ENCODE assay signal across 1 cellular context in genomic region chr1:36099681-36100341, GRCh38.
TF ChIP-seq lines count a peak whose summit lies in the region.

No MANE protein-coding gene starts in this region.

TF ChIP-seq in SK-N-SH, 30 proteins besides CTCF, POLR2A, EP300 and RAD21:
- TF ChIP-seq, protein P1, sequence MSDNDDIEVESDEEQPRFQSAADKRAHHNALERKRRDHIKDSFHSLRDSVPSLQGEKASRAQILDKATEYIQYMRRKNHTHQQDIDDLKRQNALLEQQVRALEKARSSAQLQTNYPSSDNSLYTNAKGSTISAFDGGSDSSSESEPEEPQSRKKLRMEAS (IDR thresholded peaks at IDR 0.05; ENCODE audit: low read depth), result 0 out of 2 replicates have a peak, but pooled peaks have one; percentile 30
- TF ChIP-seq TEAD4 (IDR thresholded peaks at IDR 0.05; ENCODE audit: borderline replicate concordance, insufficient read depth) (no peak), TCF12 (IDR thresholded peaks at IDR 0.05) (no peak), TAF1 (IDR thresholded peaks at IDR 0.05; ENCODE audit: borderline replicate concordance, low read depth, low read length) (no peak), RCOR1 (IDR thresholded peaks at IDR 0.05; ENCODE audit: low read length) (no peak), CHD2 (IDR thresholded peaks at IDR 0.05; ENCODE audit: low read length, partially characterized antibody) (no peak), GATA2 (CRISPR knock-in tag; IDR thresholded peaks at IDR 0.05) (no peak), SMC3 (IDR thresholded peaks at IDR 0.05; ENCODE audit: low read depth, low read length) (peak; percentile 98), RFX5 (IDR thresholded peaks at IDR 0.05; ENCODE audit: low read length) (no peak), JUND (IDR thresholded peaks at IDR 0.05) (no peak), SIN3A (IDR thresholded peaks at IDR 0.05; ENCODE audit: borderline replicate concordance, low read depth, low read length) (no peak), NFIC (IDR thresholded peaks at IDR 0.05; ENCODE audit: borderline replicate concordance) (no peak), FOSL2 (IDR thresholded peaks at IDR 0.05; ENCODE audit: borderline replicate concordance, low read depth) (no peak)
- TF ChIP-seq, protein P2, sequence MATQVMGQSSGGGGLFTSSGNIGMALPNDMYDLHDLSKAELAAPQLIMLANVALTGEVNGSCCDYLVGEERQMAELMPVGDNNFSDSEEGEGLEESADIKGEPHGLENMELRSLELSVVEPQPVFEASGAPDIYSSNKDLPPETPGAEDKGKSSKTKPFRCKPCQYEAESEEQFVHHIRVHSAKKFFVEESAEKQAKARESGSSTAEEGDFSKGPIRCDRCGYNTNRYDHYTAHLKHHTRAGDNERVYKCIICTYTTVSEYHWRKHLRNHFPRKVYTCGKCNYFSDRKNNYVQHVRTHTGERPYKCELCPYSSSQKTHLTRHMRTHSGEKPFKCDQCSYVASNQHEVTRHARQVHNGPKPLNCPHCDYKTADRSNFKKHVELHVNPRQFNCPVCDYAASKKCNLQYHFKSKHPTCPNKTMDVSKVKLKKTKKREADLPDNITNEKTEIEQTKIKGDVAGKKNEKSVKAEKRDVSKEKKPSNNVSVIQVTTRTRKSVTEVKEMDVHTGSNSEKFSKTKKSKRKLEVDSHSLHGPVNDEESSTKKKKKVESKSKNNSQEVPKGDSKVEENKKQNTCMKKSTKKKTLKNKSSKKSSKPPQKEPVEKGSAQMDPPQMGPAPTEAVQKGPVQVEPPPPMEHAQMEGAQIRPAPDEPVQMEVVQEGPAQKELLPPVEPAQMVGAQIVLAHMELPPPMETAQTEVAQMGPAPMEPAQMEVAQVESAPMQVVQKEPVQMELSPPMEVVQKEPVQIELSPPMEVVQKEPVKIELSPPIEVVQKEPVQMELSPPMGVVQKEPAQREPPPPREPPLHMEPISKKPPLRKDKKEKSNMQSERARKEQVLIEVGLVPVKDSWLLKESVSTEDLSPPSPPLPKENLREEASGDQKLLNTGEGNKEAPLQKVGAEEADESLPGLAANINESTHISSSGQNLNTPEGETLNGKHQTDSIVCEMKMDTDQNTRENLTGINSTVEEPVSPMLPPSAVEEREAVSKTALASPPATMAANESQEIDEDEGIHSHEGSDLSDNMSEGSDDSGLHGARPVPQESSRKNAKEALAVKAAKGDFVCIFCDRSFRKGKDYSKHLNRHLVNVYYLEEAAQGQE (IDR thresholded peaks at IDR 0.05; ENCODE audit: low read depth, low read length), result no peak
- TF ChIP-seq, protein P3, sequence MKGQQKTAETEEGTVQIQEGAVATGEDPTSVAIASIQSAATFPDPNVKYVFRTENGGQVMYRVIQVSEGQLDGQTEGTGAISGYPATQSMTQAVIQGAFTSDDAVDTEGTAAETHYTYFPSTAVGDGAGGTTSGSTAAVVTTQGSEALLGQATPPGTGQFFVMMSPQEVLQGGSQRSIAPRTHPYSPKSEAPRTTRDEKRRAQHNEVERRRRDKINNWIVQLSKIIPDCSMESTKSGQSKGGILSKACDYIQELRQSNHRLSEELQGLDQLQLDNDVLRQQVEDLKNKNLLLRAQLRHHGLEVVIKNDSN (IDR thresholded peaks at IDR 0.05; ENCODE audit: borderline replicate concordance, low read depth), result no peak
- TF ChIP-seq, protein P4, sequence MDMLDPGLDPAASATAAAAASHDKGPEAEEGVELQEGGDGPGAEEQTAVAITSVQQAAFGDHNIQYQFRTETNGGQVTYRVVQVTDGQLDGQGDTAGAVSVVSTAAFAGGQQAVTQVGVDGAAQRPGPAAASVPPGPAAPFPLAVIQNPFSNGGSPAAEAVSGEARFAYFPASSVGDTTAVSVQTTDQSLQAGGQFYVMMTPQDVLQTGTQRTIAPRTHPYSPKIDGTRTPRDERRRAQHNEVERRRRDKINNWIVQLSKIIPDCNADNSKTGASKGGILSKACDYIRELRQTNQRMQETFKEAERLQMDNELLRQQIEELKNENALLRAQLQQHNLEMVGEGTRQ (IDR thresholded peaks at IDR 0.05; ENCODE audit: borderline replicate concordance, low read depth, low read length), result no peak
